In the genomic region with DNA sequence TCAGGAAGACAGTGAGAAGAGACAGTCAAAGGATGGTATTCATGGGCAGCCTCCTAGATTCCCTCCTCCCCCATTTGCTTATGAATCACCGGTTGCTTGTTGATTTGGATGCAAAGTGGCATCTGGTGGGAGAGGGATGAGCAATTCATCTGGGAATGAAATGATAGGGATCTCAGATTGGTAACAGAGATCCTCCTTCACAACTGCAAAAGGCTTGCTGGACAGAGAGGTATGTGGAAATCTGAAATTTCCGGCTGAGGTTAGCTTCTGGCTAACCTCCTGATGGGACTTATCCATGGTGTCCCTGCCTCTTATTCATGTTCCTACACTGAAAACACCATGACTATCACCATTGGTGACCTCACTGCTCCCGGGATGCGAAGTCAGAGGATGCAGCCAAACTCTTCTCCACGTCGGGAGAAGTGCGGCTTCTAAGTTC, we compare ENCODE assay signal across 12 cellular contexts.
DNase-seq lines count a peak whose midpoint lies in the region; ATAC-seq and TF ChIP-seq lines count a peak whose summit lies in the region.
"Had no signal": no experiment of that assay in that cellular context is flagged by ENCODE, and none has a peak within 500 bp of the region (broad histone marks: within the 10 kb centered on the region; RNA-seq: fewer than 3 reads in every experiment).

No MANE protein-coding gene starts in this region.

- H3K27ac Mint-ChIP-seq in effector memory CD8-positive, alpha-beta T cell: no peak overlapping the region
- H3K27ac Mint-ChIP-seq: activated naive CD8-positive, alpha-beta T cell treated with anti-CD3 and anti-CD28 coated beads, Interleukin-2, amount 10 ng/mL, durations not matched to agents 7 days and 5 days had no signal

- no peak for ATAC-seq in effector memory CD8-positive, alpha-beta T cell (replicated peaks)

- no peak overlapping the region for H3K4me3 ChIP-seq in AG09309 (ENCODE audit: control insufficient read depth, low read depth, low read length)

- no peak for TF ChIP-seq CTCF in AG09309 (IDR thresholded peaks at IDR 0.05; ENCODE audit: control insufficient read depth, insufficient read depth, low read depth, low read length, missing control alignments)

- peaks cover 5 to 9% of the 10 kb centered on the region in 2 donors for H3K4me1 Mint-ChIP-seq in effector memory CD8-positive, alpha-beta T cell (ENCODE audit: low read depth in 2 of 2)
- H3K4me1 Mint-ChIP-seq: activated naive CD8-positive, alpha-beta T cell treated with anti-CD3 and anti-CD28 coated beads, Interleukin-2, amount 10 ng/mL, durations not matched to agents 7 days and 5 days had no signal

- H3K9me3 Mint-ChIP-seq in effector memory CD8-positive, alpha-beta T cell: no peaks in the 10 kb centered on the region
- H3K9me3 Mint-ChIP-seq: activated naive CD8-positive, alpha-beta T cell treated with anti-CD3 and anti-CD28 coated beads, Interleukin-2, amount 10 ng/mL, durations not matched to agents 7 days and 5 days had no signal

- DNase-seq in AG09309 (ENCODE audit: low read depth): peak; percentile 82
- peak; percentile 87 for DNase-seq in HS-5 (ENCODE audit: low read depth)
- peak; percentile 97 for DNase-seq in amniotic epithelial cell (ENCODE audit: low read depth)
- peak; percentile 70 for DNase-seq in iPS-NIHi7 (ENCODE audit: extremely low spot score)
- no peak for DNase-seq in effector memory CD8-positive, alpha-beta T cell
- no peak for DNase-seq in NCI-H2081 (lab: John Stamatoyannopoulos, UW)
- no peak for DNase-seq in activated CD4-positive, alpha-beta T cell treated with anti-CD3 and anti-CD28 coated beads for 48 hours
- no peak for DNase-seq in stimulated activated CD4-positive, alpha-beta T cell treated with anti-CD3 and anti-CD28 coated beads, Interleukin-2, amount 100 ng/mL, for 24 hours
- DNase-seq: activated CD8-positive, alpha-beta memory T cell treated with anti-CD3 and anti-CD28 coated beads for 24 hours; activated naive CD8-positive, alpha-beta T cell treated with anti-CD3 and anti-CD28 coated beads, Interleukin-2, amount 10 ng/mL, durations not matched to agents 7 days and 5 days; kidney; stimulated activated CD4-positive, alpha-beta T cell treated with anti-CD3 and anti-CD28 coated beads, Interleukin-4, amount 100 ng/mL, for 4 hours had no signal

- peaks cover 41 to 78% of the 10 kb centered on the region in 2 donors for H3K27me3 Mint-ChIP-seq in effector memory CD8-positive, alpha-beta T cell

- H3K36me3 Mint-ChIP-seq in effector memory CD8-positive, alpha-beta T cell (ENCODE audit: insufficient read depth): no peaks in the 10 kb centered on the region
- H3K36me3 Mint-ChIP-seq: activated naive CD8-positive, alpha-beta T cell treated with anti-CD3 and anti-CD28 coated beads, Interleukin-2, amount 10 ng/mL, durations not matched to agents 7 days and 5 days had no signal

- H3K4me3 Mint-ChIP-seq in effector memory CD8-positive, alpha-beta T cell: no peak overlapping the region
- H3K4me3 Mint-ChIP-seq: activated naive CD8-positive, alpha-beta T cell treated with anti-CD3 and anti-CD28 coated beads, Interleukin-2, amount 10 ng/mL, durations not matched to agents 7 days and 5 days had no signal

Comparison
In these comparisons a context has a peak if more than half of its experiments do, and no peak if none do; other contexts are left out.
1. DNase-seq: peak in AG09309 (single experiment), HS-5 (single experiment), amniotic epithelial cell (single experiment) and iPS-NIHi7 (single experiment); none in effector memory CD8-positive, alpha-beta T cell (0 of 3), NCI-H2081 (0 of 2), activated CD4-positive, alpha-beta T cell treated with anti-CD3 and anti-CD28 coated beads for 48 hours (single experiment) and stimulated activated CD4-positive, alpha-beta T cell treated with anti-CD3 and anti-CD28 coated beads, Interleukin-2, amount 100 ng/mL, for 24 hours (0 of 2).